18 cellular contexts compared by ENCODE assay signal in the genomic region with DNA sequence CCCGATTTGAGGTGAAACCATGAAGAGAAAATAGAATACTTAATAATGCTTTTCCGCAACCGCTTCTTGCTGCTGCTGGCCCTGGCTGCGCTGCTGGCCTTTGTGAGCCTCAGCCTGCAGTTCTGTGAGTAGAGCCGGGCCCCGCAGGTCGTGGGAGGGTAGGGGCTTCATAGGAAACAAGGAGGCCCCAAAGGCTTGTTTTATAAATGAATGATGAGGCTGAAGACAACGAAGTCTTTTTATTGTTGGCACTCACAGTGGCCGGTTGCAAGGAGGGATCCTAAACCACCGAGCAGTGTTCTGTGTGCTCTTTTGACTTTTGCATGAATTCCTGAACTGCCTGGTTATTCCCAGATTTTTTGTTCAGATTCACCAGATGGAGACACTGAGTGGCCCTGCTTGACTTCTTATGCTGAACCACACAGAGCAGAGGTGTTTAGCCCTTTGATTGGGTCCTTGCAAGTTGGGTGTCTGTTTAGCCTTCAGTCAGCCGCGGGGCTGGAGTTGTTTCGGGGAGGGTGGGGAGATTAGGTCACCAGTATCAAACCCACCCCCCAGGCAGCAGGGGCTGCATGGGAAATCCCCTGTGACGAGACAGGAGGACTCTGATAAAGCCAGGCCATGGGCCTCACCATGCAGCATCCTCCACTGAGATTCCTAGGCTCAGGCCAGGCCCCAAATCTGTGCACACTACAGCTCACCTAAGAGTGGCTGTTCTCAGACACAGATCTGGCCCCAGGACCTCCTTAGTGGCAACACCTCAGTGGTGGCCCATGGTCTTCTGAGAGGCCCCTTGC. TPM values are rescaled to one million over a fixed set of nuclear protein-coding genes. Genes with fewer than 3 reads are reported as not detected.
A peak's percentile ranks its signal among the peaks of the same experiment; 100 is the strongest.
DNase-seq lines count a peak whose midpoint lies in the region; ATAC-seq and TF ChIP-seq lines count a peak whose summit lies in the region.
"Had no signal": no experiment of that assay in that cellular context is flagged by ENCODE, and none has a peak within 500 bp of the region (broad histone marks: within the 10 kb centered on the region; RNA-seq: fewer than 3 reads in every experiment).

No MANE protein-coding gene starts in this region.

- no peaks in the 10 kb centered on the region for H3K27me3 Mint-ChIP-seq in neural crest cell (ENCODE audit: low read depth)
- no peaks in the 10 kb centered on the region for H3K27me3 Mint-ChIP-seq in stimulated activated memory B cell treated with anti-CD40 and anti-IgM and Interleukin-4, amounts not matched to agents 10 μg/mL and 1 μg/mL and 100 μg/mL, for 72 hours

- H3K36me3 ChIP-seq in cardiac muscle cell (no peaks in the 10 kb centered on the region), ectodermal cell (ENCODE audit: control insufficient read depth, insufficient read depth, low read length) (no peaks in the 10 kb centered on the region), esophagus squamous epithelium (peaks cover 0 to 8% (median 0%) of the 10 kb centered on the region in 3 donors)

- H3K27ac Mint-ChIP-seq in neural crest cell (ENCODE audit: unreplicated experiment), result peak overlapping the region; percentile 95
- no peak overlapping the region for H3K27ac Mint-ChIP-seq in stimulated activated effector memory CD8-positive, alpha-beta T cell treated with anti-CD3 and anti-CD28 coated beads, Interleukin-12 subunit alpha, Interleukin-12 subunit beta, amount 100 ng/mL, for 72 hours
- H3K27ac Mint-ChIP-seq in stimulated activated memory B cell treated with anti-CD40 and anti-IgM and Interleukin-4, amounts not matched to agents 10 μg/mL and 1 μg/mL and 100 μg/mL, for 72 hours, result no peak overlapping the region

- peaks cover 45% of the 10 kb centered on the region for H3K4me1 Mint-ChIP-seq in neural crest cell
- H3K4me1 Mint-ChIP-seq in stimulated activated effector memory CD8-positive, alpha-beta T cell treated with anti-CD3 and anti-CD28 coated beads, Interleukin-12 subunit alpha, Interleukin-12 subunit beta, amount 100 ng/mL, for 72 hours, result peaks cover 43% of the 10 kb centered on the region
- H3K4me1 Mint-ChIP-seq in stimulated activated memory B cell treated with anti-CD40 and anti-IgM and Interleukin-4, amounts not matched to agents 10 μg/mL and 1 μg/mL and 100 μg/mL, for 72 hours, result peaks cover 6% of the 10 kb centered on the region
- H3K4me1 Mint-ChIP-seq: IgD-negative memory B cell had no signal

- TF ChIP-seq CTCF in cardiac muscle cell (IDR thresholded peaks at IDR 0.05; ENCODE audit: low read depth, low read length) (no peak), neural crest cell (conservative IDR thresholded peaks at IDR 0.05) (no peak), esophagus squamous epithelium (IDR thresholded peaks at IDR 0.05) (no peak)

- ATAC-seq in right cardiac atrium, result no peak
- ATAC-seq in stimulated activated effector memory CD8-positive, alpha-beta T cell treated with anti-CD3 and anti-CD28 coated beads, Interleukin-12 subunit alpha, Interleukin-12 subunit beta, amount 100 ng/mL, for 72 hours, result no peak
- ATAC-seq in stimulated activated memory B cell treated with anti-CD40 and anti-IgM and Interleukin-4, amounts not matched to agents 10 μg/mL and 1 μg/mL and 100 μg/mL, for 72 hours, result no peak
- ATAC-seq: HCT116, PC-3 had no signal

- H3K4me3 Mint-ChIP-seq in neural crest cell, result peak overlapping the region; percentile 81
- H3K4me3 Mint-ChIP-seq in stimulated activated effector memory CD8-positive, alpha-beta T cell treated with anti-CD3 and anti-CD28 coated beads, Interleukin-12 subunit alpha, Interleukin-12 subunit beta, amount 100 ng/mL, for 72 hours, result no peak overlapping the region
- H3K4me3 Mint-ChIP-seq in stimulated activated memory B cell treated with anti-CD40 and anti-IgM and Interleukin-4, amounts not matched to agents 10 μg/mL and 1 μg/mL and 100 μg/mL, for 72 hours, result no peak overlapping the region

- 82% methylated on average over 14 of the region's 14 CpGs for WGBS in right cardiac atrium
- 83 to 86% methylated on average over 14 of the region's 14 CpGs for WGBS in ectodermal cell, 2 experiments
- WGBS in esophagus squamous epithelium, 2 donors, result 87% methylated on average over 10 to 12 of the region's 14 CpGs

- H3K4me3 ChIP-seq in cardiac muscle cell, result no peak overlapping the region
- no peak overlapping the region for H3K4me3 ChIP-seq in right cardiac atrium (ENCODE audit: low read length)
- H3K4me3 ChIP-seq in ectodermal cell (ENCODE audit: insufficient read depth, low read depth, low read length), result no peak overlapping the region
- no peak overlapping the region for H3K4me3 ChIP-seq in esophagus squamous epithelium

- no peaks in the 10 kb centered on the region for H3K36me3 Mint-ChIP-seq in neural crest cell (ENCODE audit: low read depth)
- peaks cover 11% of the 10 kb centered on the region for H3K36me3 Mint-ChIP-seq in stimulated activated effector memory CD8-positive, alpha-beta T cell treated with anti-CD3 and anti-CD28 coated beads, Interleukin-12 subunit alpha, Interleukin-12 subunit beta, amount 100 ng/mL, for 72 hours
- no peaks in the 10 kb centered on the region for H3K36me3 Mint-ChIP-seq in stimulated activated memory B cell treated with anti-CD40 and anti-IgM and Interleukin-4, amounts not matched to agents 10 μg/mL and 1 μg/mL and 100 μg/mL, for 72 hours

- H3K4me1 ChIP-seq in cardiac muscle cell (ENCODE audit: low read depth) (peaks cover 14% of the 10 kb centered on the region), right cardiac atrium (ENCODE audit: control insufficient read depth, insufficient read depth, low read length) (peaks cover 2% of the 10 kb centered on the region), ectodermal cell (ENCODE audit: control insufficient read depth, insufficient read depth, low read length) (peaks cover 20% of the 10 kb centered on the region), esophagus squamous epithelium (no peaks in the 10 kb centered on the region)

- H3K9me3 Mint-ChIP-seq in neural crest cell, result no peaks in the 10 kb centered on the region
- H3K9me3 Mint-ChIP-seq in stimulated activated effector memory CD8-positive, alpha-beta T cell treated with anti-CD3 and anti-CD28 coated beads, Interleukin-12 subunit alpha, Interleukin-12 subunit beta, amount 100 ng/mL, for 72 hours, result no peaks in the 10 kb centered on the region
- H3K9me3 Mint-ChIP-seq in stimulated activated memory B cell treated with anti-CD40 and anti-IgM and Interleukin-4, amounts not matched to agents 10 μg/mL and 1 μg/mL and 100 μg/mL, for 72 hours, result no peaks in the 10 kb centered on the region
- H3K9me3 Mint-ChIP-seq: IgD-negative memory B cell had no signal

- H3K27me3 ChIP-seq in cardiac muscle cell (no peaks in the 10 kb centered on the region), right cardiac atrium (ENCODE audit: control insufficient read depth, insufficient read depth) (no peaks in the 10 kb centered on the region), ectodermal cell (ENCODE audit: control insufficient read depth, insufficient read depth, low read length, poor library complexity, severe bottlenecking) (no peaks in the 10 kb centered on the region), esophagus squamous epithelium (no peaks in the 10 kb centered on the region)

- H3K9me3 ChIP-seq in cardiac muscle cell (ENCODE audit: low read depth) (no peaks in the 10 kb centered on the region), right cardiac atrium (ENCODE audit: control insufficient read depth, low read length) (no peaks in the 10 kb centered on the region), ectodermal cell (ENCODE audit: control insufficient read depth, low read length) (no peaks in the 10 kb centered on the region), esophagus squamous epithelium (no peaks in the 10 kb centered on the region)

- intact Hi-C loops in right cardiac atrium (cut with DNase I) (no loop called here), esophagus squamous epithelium (cut with DNase I) (no loop called here)

- no peak for DNase-seq in cardiac muscle cell (ENCODE audit: low read depth in 1 of 2, low spot score in 1 of 2)
- DNase-seq in right cardiac atrium, result no peak
- peak; percentile 11 for DNase-seq in neural crest cell (ENCODE audit: low read depth, low spot score)
- DNase-seq in esophagus squamous epithelium (lab: John Stamatoyannopoulos, UW), result no peak
- DNase-seq in stimulated activated effector memory CD8-positive, alpha-beta T cell treated with anti-CD3 and anti-CD28 coated beads, Interleukin-12 subunit alpha, Interleukin-12 subunit beta, amount 100 ng/mL, for 72 hours (ENCODE audit: low spot score in 2 of 2), result no peak
- no peak for DNase-seq in A172 (ENCODE audit: low spot score)
- DNase-seq: C1 segment of cervical spinal cord, DMS153, NCI-H1105 treated with DMSO at 0.1 percent for 48 hours, NCI-H187 treated with DMSO at 0.1 percent for 48 hours, NCI-H446 treated with DMSO at 0.1 percent for 48 hours, PC-3 had no signal

- H3K27ac ChIP-seq in cardiac muscle cell, result peak overlapping the region; percentile 3
- no peak overlapping the region for H3K27ac ChIP-seq in right cardiac atrium (ENCODE audit: low read length)
- peak overlapping the region; percentile 69 for H3K27ac ChIP-seq in ectodermal cell (ENCODE audit: insufficient read depth, low read depth, low read length, poor library complexity, severe bottlenecking)
- H3K27ac ChIP-seq in esophagus squamous epithelium, result no peak overlapping the region
- H3K27ac ChIP-seq: HL-60, RWPE1 had no signal

- TF ChIP-seq POLR2A in esophagus squamous epithelium (IDR thresholded peaks at IDR 0.05), result no peak

RNA-seq across cellular contexts. Expression of gene PXYLP1, which starts 28.7 kb away (rescaled TPM):
- total RNA-seq in cardiac muscle cell (16.6 and 24.3 TPM in 2 replicates), right cardiac atrium (10 to 100 TPM; 10.6 to 15.1 (median 12.3) TPM), neural crest cell (30.9 and 33.5 TPM in 2 replicates), esophagus squamous epithelium (1 to 10 TPM; 2.9 to 7.8 (median 4.1) TPM)
- polyA plus RNA-seq in cardiac muscle cell (11.0 and 22.7 TPM in 2 replicates), right cardiac atrium (5.1 TPM)
- 29.7 TPM for polyA plus RNA-seq in ectodermal cell (2013, experiment 1 of 4)
- polyA plus RNA-seq in ectodermal cell (2013, experiment 2 of 4), result 31.1 TPM
- 23.9 TPM for polyA plus RNA-seq in ectodermal cell (2013, experiment 3 of 4)
- polyA plus RNA-seq in ectodermal cell (2013, experiment 4 of 4), result 24.6 TPM
- total RNA-seq in A172 (2014; rRNA removed; shearing (Covaris generic)), result 5.6 TPM in 2 replicates

Comparison
In these comparisons a context has a peak if more than half of its experiments do, and no peak if none do; other contexts are left out.
1. H3K27ac ChIP-seq: peak in cardiac muscle cell (single experiment) and ectodermal cell (single experiment); none in right cardiac atrium (single experiment) and esophagus squamous epithelium (0 of 4).